ENCODE assay signal across 16 cellular contexts in genomic region chrX:41932885-41933284, GRCh38.
"Had no signal": no experiment of that assay in that cellular context is flagged by ENCODE, and none has a peak within 500 bp of the region (broad histone marks: within the 10 kb centered on the region; RNA-seq: fewer than 3 reads in every experiment).

No MANE protein-coding gene starts in this region.

- H3K36me3 ChIP-seq: neutrophil, SJSA1, thyroid gland, uterus had no signal

- H3K9me3 Mint-ChIP-seq: memory B cell had no signal

- H3K9me3 ChIP-seq: mucosa of descending colon, neutrophil, SJSA1, thyroid gland, uterus had no signal

- H3K27me3 Mint-ChIP-seq: memory B cell had no signal

- H3K27ac ChIP-seq: hepatocyte, neutrophil, SJSA1, thyroid gland, uterus had no signal

- H3K4me3 Mint-ChIP-seq: memory B cell; naive thymus-derived CD4-positive, alpha-beta T cell had no signal

- H3K4me1 ChIP-seq: SJSA1, thyroid gland, uterus had no signal

- H3K27ac Mint-ChIP-seq: memory B cell; naive thymus-derived CD4-positive, alpha-beta T cell had no signal

- H3K4me3 ChIP-seq: hepatocyte, mucosa of descending colon, SJSA1, thyroid gland, uterus had no signal

- H3K4me1 Mint-ChIP-seq: memory B cell had no signal

- DNase-seq: activated CD4-positive, alpha-beta T cell treated with anti-CD3 and anti-CD28 coated beads, Interleukin-2, amount 50 U/mL, for 48 hours; activated CD4-positive, CD25-positive, alpha-beta regulatory T cell treated with anti-CD3 and anti-CD28 coated beads, Interleukin-2, amount 50 U/mL, for 72 hours; kidney glomerular epithelial cell; left ventricle myocardium superior; mucosa of descending colon; naive thymus-derived CD4-positive, alpha-beta T cell; stimulated activated CD4-positive, alpha-beta T cell treated with anti-CD3 and anti-CD28 coated beads, Interleukin-12 subunit alpha, Interleukin-12 subunit beta, amount 100 ng/mL, for 4 hours; stimulated activated CD4-positive, alpha-beta T cell treated with anti-CD3 and anti-CD28 coated beads, Interleukin-2, amount 100 ng/mL, for 24 hours; T-helper 9 cell; thyroid gland; uterus had no signal

- ATAC-seq: esophagus mucosa; left ventricle myocardium superior; mucosa of descending colon; naive thymus-derived CD4-positive, alpha-beta T cell had no signal

- H3K36me3 Mint-ChIP-seq: memory B cell had no signal
